Comparison of ENCODE assay signal across 1 cellular context in the genomic region with DNA sequence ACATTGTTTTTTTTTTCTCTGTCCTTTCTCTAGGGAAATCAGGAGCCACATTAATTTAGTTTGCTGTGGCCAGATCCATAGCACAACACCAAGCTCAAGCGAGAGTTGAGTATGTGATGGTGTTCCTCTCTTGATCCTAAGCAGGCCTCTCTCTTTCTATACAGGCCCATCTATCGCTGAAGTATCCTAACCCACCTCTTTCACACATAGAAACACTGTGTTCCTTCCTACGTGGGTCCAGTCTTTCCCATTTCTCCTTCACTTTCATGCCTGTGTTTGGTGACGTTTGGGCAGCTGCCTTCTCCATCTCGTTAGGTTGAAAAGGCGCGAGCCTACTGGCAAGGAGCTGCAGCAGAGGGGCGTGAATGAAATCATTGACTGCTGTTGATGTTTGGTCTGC.
TF ChIP-seq lines count a peak whose summit lies in the region.

No MANE protein-coding gene starts in this region.

TF ChIP-seq in HCT116, 20 proteins besides CTCF, POLR2A, EP300 and RAD21:
- TF ChIP-seq JUND (IDR thresholded peaks at IDR 0.05) (no peak), EGR1 (IDR thresholded peaks at IDR 0.05; ENCODE audit: low read depth) (no peak), FOSL1 (IDR thresholded peaks at IDR 0.05; ENCODE audit: low read depth) (no peak), ZFX (IDR thresholded peaks at IDR 0.05) (no peak), EZH2phosphoT487 (IDR thresholded peaks at IDR 0.05; ENCODE audit: borderline replicate concordance) (no peak)
